In the genomic region with DNA sequence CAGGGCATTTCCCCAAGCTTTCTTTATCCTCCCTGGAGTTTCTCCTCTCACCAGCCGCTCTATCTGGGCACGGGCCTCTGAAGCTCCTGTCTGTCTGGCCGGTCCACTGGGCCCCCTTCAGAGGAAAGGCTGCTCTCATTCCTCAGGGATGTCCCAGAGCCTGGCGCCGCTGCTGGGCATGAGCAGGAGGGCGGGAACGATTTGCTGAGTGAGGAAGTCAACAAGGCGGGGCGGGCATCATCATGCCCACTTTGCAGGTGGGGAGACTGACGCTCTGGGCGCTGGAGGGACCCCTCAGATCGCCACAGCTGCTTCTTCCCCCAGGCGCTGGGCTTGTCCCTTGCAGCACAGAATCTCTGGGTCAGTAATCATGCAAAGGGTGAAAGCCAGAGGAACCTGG, we compare ENCODE assay signal across 11 cellular contexts.
DNase-seq lines count a peak whose midpoint lies in the region; ATAC-seq, FAIRE-seq and TF ChIP-seq lines count a peak whose summit lies in the region.
"Had no signal": no experiment of that assay in that cellular context is flagged by ENCODE, and none has a peak within 500 bp of the region (broad histone marks: within the 10 kb centered on the region; RNA-seq: fewer than 3 reads in every experiment).

No MANE protein-coding gene starts in this region.

- CTCF ChIA-PET in Caco-2 (lab: Charles Lee) = interaction anchor here (1.4 to 2.6 kb wide), 2 partner anchors 81 to 404 kb away, joined by 3 to 12 read pairs; no protein-coding TSS in a partner anchor

- TF ChIP-seq CTCF in Caco-2 (IDR thresholded peaks at IDR 0.05; ENCODE audit: insufficient read depth in 1 of 2, low read depth in 1 of 2, low read length in 1 of 2, severe bottlenecking in 1 of 2, unreplicated experiment in 1 of 2) (no peak), VCaP (conservative IDR thresholded peaks at IDR 0.05) (no peak), pancreas (IDR thresholded peaks at IDR 0.05) (no peak), natural killer cell (IDR thresholded peaks at IDR 0.05) (no peak)

- no peaks in the 10 kb centered on the region for H3K9me3 Mint-ChIP-seq in Caco-2 (ENCODE audit: unreplicated experiment)
- no peaks in the 10 kb centered on the region for H3K9me3 Mint-ChIP-seq in natural killer cell
- H3K9me3 Mint-ChIP-seq: T-cell had no signal

- H3K4me1 ChIP-seq in Caco-2 (peaks cover 36% of the 10 kb centered on the region), pancreas (no peaks in the 10 kb centered on the region)

- H3K27me3 ChIP-seq in Caco-2 (replicated peaks; ENCODE audit: control insufficient read depth, insufficient read depth, low read length) = no peaks in the 10 kb centered on the region
- peaks cover 0 to 13% (median 0%) of the 10 kb centered on the region in 4 donors for H3K27me3 ChIP-seq in pancreas

- H3K27ac ChIP-seq in VCaP = peak overlapping the region; percentile 46; the same call in 1 of the 2 replicates
- H3K27ac ChIP-seq in pancreas = no peak overlapping the region

- H3K4me1 Mint-ChIP-seq in Caco-2 (ENCODE audit: low read depth, unreplicated experiment) = peaks cover 12% of the 10 kb centered on the region
- H3K4me1 Mint-ChIP-seq in natural killer cell = no peaks in the 10 kb centered on the region
- H3K4me1 Mint-ChIP-seq: T-cell had no signal

- BruUV-seq in Caco-2 (replicated peaks; lab: Mats Ljungman, UMichigan) = no TSS peak

- 26 to 29% methylated on average over 13 of the region's 13 CpGs for WGBS in pancreas, 2 donors

- H3K27me3 Mint-ChIP-seq in Caco-2 (ENCODE audit: insufficient read depth, unreplicated experiment) = no peaks in the 10 kb centered on the region
- H3K27me3 Mint-ChIP-seq in natural killer cell (ENCODE audit: low read depth in 2 of 2) = peaks cover 9 to 35% of the 10 kb centered on the region in 2 donors

- no peak for DNase-seq in Caco-2
- peak; percentile 28 for DNase-seq in left ventricle myocardium superior
- peak in 1 of 6 donors; percentile 70 for DNase-seq in pancreas
- no peak for DNase-seq in UCSD-AML1 (lab: John Stamatoyannopoulos, UW; ENCODE audit: unreplicated experiment)
- no peak for DNase-seq in CD1c-positive myeloid dendritic cell (ENCODE audit: extremely low spot score)
- no peak for DNase-seq in natural killer cell
- DNase-seq: GOT3 had no signal

- no peaks in the 10 kb centered on the region for H3K36me3 ChIP-seq in Caco-2 (ENCODE audit: control insufficient read depth, insufficient read depth, low read length)
- no peaks in the 10 kb centered on the region for H3K36me3 ChIP-seq in pancreas

- H3K4me3 ChIP-seq in Caco-2 (ENCODE audit: low read depth, low read length) (peak overlapping the region; percentile 26), pancreas (peak overlapping the region; percentile 3 to 54 (median 26))

- H3K9me3 ChIP-seq in Caco-2 = no peaks in the 10 kb centered on the region
- H3K9me3 ChIP-seq in pancreas = no peaks in the 10 kb centered on the region

- intact Hi-C loops in Caco-2 (cut with micrococcal nuclease; ENCODE audit: unreplicated experiment) = loop anchor here (1.0 to 10.0 kb wide), 8 partner anchors 189 to 870 kb away; a partner anchor contains a TSS
- intact Hi-C loops in left ventricle myocardium superior (cut with micrococcal nuclease) = no loop called here
- intact Hi-C loops in pancreas (cut with DNase I) = loop anchor here in 2 of 3 donors (10.0 kb wide), 2 partner anchors 223 to 573 kb away; no protein-coding TSS in a partner anchor
- intact Hi-C loops in natural killer cell (cut with micrococcal nuclease) = no loop called here

- POLR2A ChIA-PET in Caco-2 (lab: Charles Lee) = no interaction called here

- H3K4me3 Mint-ChIP-seq in Caco-2 (ENCODE audit: unreplicated experiment) (peak overlapping the region; percentile 61), natural killer cell (no peak overlapping the region)
- H3K4me3 Mint-ChIP-seq: CD4-positive, CD25-positive, alpha-beta regulatory T cell; T-cell had no signal

- FAIRE-seq in pancreas (lab: Jason Lieb, UNC) = no peak

- ATAC-seq in left ventricle myocardium superior = peak; percentile 23
- peak; percentile 33 to 55 (median 44) for ATAC-seq in pancreas
- no peak for ATAC-seq in natural killer cell
- no peak for ATAC-seq in GM21367 (IDR thresholded peaks at IDR 0.05; ENCODE audit: unreplicated experiment)

- H3K36me3 Mint-ChIP-seq in Caco-2 (ENCODE audit: insufficient read depth, unreplicated experiment) (no peaks in the 10 kb centered on the region), natural killer cell (no peaks in the 10 kb centered on the region)
- H3K36me3 Mint-ChIP-seq: CD4-positive, CD25-positive, alpha-beta regulatory T cell; T-cell had no signal

- peak overlapping the region; percentile 37 for H3K27ac Mint-ChIP-seq in Caco-2 (ENCODE audit: unreplicated experiment)
- H3K27ac Mint-ChIP-seq in natural killer cell = no peak overlapping the region
- H3K27ac Mint-ChIP-seq: CD4-positive, CD25-positive, alpha-beta regulatory T cell; T-cell had no signal

Comparison
In these comparisons a context has a peak if more than half of its experiments do, and no peak if none do; other contexts are left out.
1. ATAC-seq: peak in left ventricle myocardium superior (single experiment) and pancreas (4 of 4); none in natural killer cell (0 of 3) and GM21367 (single experiment).
2. intact Hi-C loops: an anchor here in Caco-2 (1.0 to 10.0 kb wide) and pancreas (10.0 kb wide); none called in left ventricle myocardium superior and natural killer cell.